Comparison of ENCODE assay signal across 33 cellular contexts in genomic region chr17:438191-438590, GRCh38.
"Had no signal": no experiment of that assay in that cellular context is flagged by ENCODE, and none has a peak within 500 bp of the region (broad histone marks: within the 10 kb centered on the region; RNA-seq: fewer than 3 reads in every experiment).

No MANE protein-coding gene starts in this region.

- H3K9me3 Mint-ChIP-seq: central memory CD8-positive, alpha-beta T cell had no signal

- H3K27me3 ChIP-seq: ascending aorta, cardiac muscle cell, Peyer's patch, SJSA1 had no signal

- H3K27me3 Mint-ChIP-seq: activated CD4-positive, alpha-beta T cell treated with anti-CD3 and anti-CD28 coated beads for 36 hours; activated CD4-positive, alpha-beta T cell treated with anti-CD3 and anti-CD28 coated beads, Interleukin-2, amount 10 ng/mL, durations not matched to agents 7 days and 5 days; activated naive CD8-positive, alpha-beta T cell treated with anti-CD3 and anti-CD28 coated beads, Interleukin-2, amount 10 ng/mL, durations not matched to agents 7 days and 5 days; central memory CD8-positive, alpha-beta T cell had no signal

- ATAC-seq: activated CD4-positive, alpha-beta T cell treated with anti-CD3 and anti-CD28 coated beads for 36 hours; activated CD4-positive, CD25-positive, alpha-beta regulatory T cell treated with anti-CD3 and anti-CD28 coated beads, Interleukin-2, amount 50 U/mL, for 24 hours; activated CD8-positive, alpha-beta T cell treated with anti-CD3 and anti-CD28 coated beads, Interleukin-2, amount 10 ng/mL, durations not matched to agents 7 days and 5 days; activated T-cell treated with anti-CD3 and anti-CD28 coated beads, Interleukin-2, amount 50 U/mL, for 4 hours; PC-3; WTC11 had no signal

- H3K9me3 ChIP-seq: ascending aorta, Peyer's patch, SK-N-SH had no signal

- H3K27ac ChIP-seq: ascending aorta, cardiac muscle cell, KMS-11, Peyer's patch, SJSA1 had no signal

- H3K4me3 ChIP-seq: ascending aorta, cardiac muscle cell, Peyer's patch, SJSA1 had no signal

- H3K9ac ChIP-seq: KMS-11, SK-N-SH had no signal

- H3K4me3 Mint-ChIP-seq: activated CD4-positive, alpha-beta T cell treated with anti-CD3 and anti-CD28 coated beads for 36 hours; activated CD4-positive, alpha-beta T cell treated with anti-CD3 and anti-CD28 coated beads, Interleukin-2, amount 10 ng/mL, durations not matched to agents 7 days and 5 days; activated CD8-positive, alpha-beta T cell treated with anti-CD3 and anti-CD28 coated beads, Interleukin-2, amount 10 ng/mL, durations not matched to agents 7 days and 5 days; activated naive CD4-positive, alpha-beta T cell treated with anti-CD3 and anti-CD28 coated beads, Interleukin-2, amount 10 ng/mL, durations not matched to agents 7 days and 5 days; activated naive CD8-positive, alpha-beta T cell treated with anti-CD3 and anti-CD28 coated beads, Interleukin-2, amount 10 ng/mL, durations not matched to agents 7 days and 5 days; activated T-cell treated with anti-CD3 and anti-CD28 coated beads, Interleukin-2, amount 50 U/mL, for 4 hours; activated T-helper 1 cell treated with anti-CD3 and anti-CD28 coated beads, Interleukin-12 subunit alpha, Interleukin-12 subunit beta, Interleukin-2, Interleukin-4 antibody, amounts not matched to agents 30 ng/mL and 10 ng/mL and 1 ng/mL, durations not matched to agents 14 hours and 24 hours and 36 hours; central memory CD8-positive, alpha-beta T cell; T-helper 1 cell treated with Interleukin-12 subunit alpha and Interleukin-12 subunit beta and Interleukin-4 antibody, amounts not matched to agents 30 μg/mL and 1 μg/mL, for 36 hours; T-helper 2 cell treated with Interferon-gamma antibody and Interleukin-4, amounts not matched to agents 5 μg/mL and 100 μg/mL, for 36 hours; WTC11 had no signal

- DNase-seq: activated CD4-positive, alpha-beta T cell treated with anti-CD3 and anti-CD28 coated beads for 36 hours; activated CD4-positive, alpha-beta T cell treated with anti-CD3 and anti-CD28 coated beads, Interleukin-2, amount 10 ng/mL, durations not matched to agents 7 days and 5 days; activated CD4-positive, alpha-beta T cell treated with anti-CD3 and anti-CD28 coated beads, Interleukin-2, amount 50 U/mL, for 48 hours; activated CD8-positive, alpha-beta memory T cell treated with anti-CD3 and anti-CD28 coated beads, Interleukin-2, amount 50 U/mL, for 4 hours; activated CD8-positive, alpha-beta T cell treated with anti-CD3 and anti-CD28 coated beads, Interleukin-2, amount 10 ng/mL, durations not matched to agents 7 days and 5 days; activated naive CD4-positive, alpha-beta T cell treated with anti-CD3 and anti-CD28 coated beads, Interleukin-2, amount 10 ng/mL, durations not matched to agents 7 days and 5 days; activated naive CD8-positive, alpha-beta T cell treated with anti-CD3 and anti-CD28 coated beads, Interleukin-2, amount 10 ng/mL, durations not matched to agents 7 days and 5 days; activated T-cell treated with anti-CD3 and anti-CD28 coated beads for 4 hours; activated T-cell treated with anti-CD3 and anti-CD28 coated beads, Interleukin-2, amount 50 U/mL, for 4 hours; amygdala; MM.1S; NCI-H1048; NCI-H1105 treated with DMSO at 0.1 percent for 48 hours; NCI-H1436; NCI-H1694; NCI-H1930; NCI-H345; NCI-H524 treated with DMSO at 0.1 percent for 48 hours; PC-3; Peyer's patch; RPMI8226; SHP77 treated with DMSO at 0.1 percent for 48 hours; SK-N-SH had no signal

- H3K36me3 ChIP-seq: cardiac muscle cell had no signal

- H3K4me1 Mint-ChIP-seq: activated CD4-positive, alpha-beta T cell treated with anti-CD3 and anti-CD28 coated beads for 36 hours; central memory CD8-positive, alpha-beta T cell; WTC11 had no signal

- H3K4me1 ChIP-seq: ascending aorta, Peyer's patch, SJSA1 had no signal

- H3K27ac Mint-ChIP-seq: activated CD4-positive, alpha-beta T cell treated with anti-CD3 and anti-CD28 coated beads for 36 hours; activated CD8-positive, alpha-beta T cell treated with anti-CD3 and anti-CD28 coated beads, Interleukin-2, amount 10 ng/mL, durations not matched to agents 7 days and 5 days; activated naive CD8-positive, alpha-beta T cell treated with anti-CD3 and anti-CD28 coated beads, Interleukin-2, amount 10 ng/mL, durations not matched to agents 7 days and 5 days; activated T-helper 1 cell treated with anti-CD3 and anti-CD28 coated beads, Interleukin-12 subunit alpha, Interleukin-12 subunit beta, Interleukin-2, Interleukin-4 antibody, amounts not matched to agents 30 ng/mL and 10 ng/mL and 1 ng/mL, durations not matched to agents 14 hours and 24 hours and 36 hours; T-helper 1 cell treated with Interleukin-12 subunit alpha and Interleukin-12 subunit beta and Interleukin-4 antibody, amounts not matched to agents 30 μg/mL and 1 μg/mL, for 36 hours; T-helper 2 cell treated with Interferon-gamma antibody and Interleukin-4, amounts not matched to agents 5 μg/mL and 100 μg/mL, for 36 hours; WTC11 had no signal

- H3K4me2 ChIP-seq: KMS-11, SK-N-SH had no signal
